13 cellular contexts compared by ENCODE assay signal in the genomic region with DNA sequence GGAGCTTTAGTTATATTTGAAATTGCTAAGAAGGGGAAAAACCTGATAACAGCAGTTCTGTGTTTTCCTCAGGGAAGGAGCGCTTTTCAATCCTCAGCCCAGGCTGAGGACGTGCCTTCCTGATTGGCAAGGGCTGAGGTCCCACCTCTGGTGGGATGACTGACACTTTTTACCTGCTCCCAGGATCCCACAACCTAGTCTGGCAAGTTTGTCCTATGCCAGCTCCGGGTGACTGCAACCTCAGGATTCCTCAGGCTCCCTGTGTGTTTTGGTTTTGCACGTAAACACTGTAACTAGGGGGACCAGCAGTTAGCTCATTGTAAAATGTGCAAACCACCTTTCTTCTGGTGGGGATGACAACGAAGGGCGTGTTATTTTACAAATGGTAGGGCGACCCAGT. TPM values are rescaled to one million over a fixed set of nuclear protein-coding genes. Genes with fewer than 3 reads are reported as not detected.
DNase-seq lines count a peak whose midpoint lies in the region; ATAC-seq, FAIRE-seq and TF ChIP-seq lines count a peak whose summit lies in the region.
"Had no signal": no experiment of that assay in that cellular context is flagged by ENCODE, and none has a peak within 500 bp of the region (broad histone marks: within the 10 kb centered on the region; RNA-seq: fewer than 3 reads in every experiment).

No MANE protein-coding gene starts in this region.

- TF ChIP-seq CTCF in AG10803 (conservative IDR thresholded peaks at IDR 0.05; ENCODE audit: low read length) (no peak), astrocyte of the spinal cord (IDR thresholded peaks at IDR 0.05; ENCODE audit: low read depth, low read length) (no peak)

- CTCF ChIA-PET in HEK293T (lab: Yijun Ruan, JAX): no interaction called here

- in situ Hi-C loops in astrocyte of the spinal cord (cut with HindIII; ENCODE audit: low sequenced_read_pairs): no loop called here

- POLR2A ChIA-PET in HEK293T (lab: Yijun Ruan, JAX): no interaction called here

- ATAC-seq in GM21576 (IDR thresholded peaks at IDR 0.05; ENCODE audit: unreplicated experiment) (no peak), HG03097 (IDR thresholded peaks at IDR 0.05; ENCODE audit: low FRiP score, unreplicated experiment) (no peak)

- H3K4me3 ChIP-seq in AG10803 (ENCODE audit: low read length): no peak overlapping the region
- H3K4me3 ChIP-seq in astrocyte of the spinal cord (ENCODE audit: low read depth, low read length): no peak overlapping the region
- H3K4me3 ChIP-seq: BLaER1 treated with 17β-estradiol and CSF1 and Interleukin-3, amounts not matched to agents 10 nM and 100 nM; cardiac muscle cell; esophagus squamous epithelium had no signal

- no peak for TF ChIP-seq POLR2A in GM12892 (IDR thresholded peaks at IDR 0.05; ENCODE audit: low read depth, low read length)

- DNase-seq in AG10803 (ENCODE audit: low read depth): peak; percentile 70
- no peak for DNase-seq in HEK293T (ENCODE audit: extremely low spot score)
- peak; percentile 59 for DNase-seq in astrocyte of the spinal cord (ENCODE audit: low read depth, low spot score)
- DNase-seq in left kidney (ENCODE audit: low read depth, low spot score): peak; percentile 90
- DNase-seq in inferior parietal cortex (ENCODE audit: extremely low spot score): no peak
- DNase-seq in GM12892 (ENCODE audit: insufficient read length): no peak
- DNase-seq: activated CD4-positive, alpha-beta T cell treated with anti-CD3 and anti-CD28 coated beads, Interleukin-2, amount 10 ng/mL, durations not matched to agents 24 days and 14 days; esophagus squamous epithelium; NCI-H446 had no signal

- no peak for FAIRE-seq in GM12892 (lab: Jason Lieb, UNC)

TF ChIP-seq in HEK293T, 16 proteins besides CTCF, POLR2A, EP300 and RAD21:
- TF ChIP-seq, protein P1, sequence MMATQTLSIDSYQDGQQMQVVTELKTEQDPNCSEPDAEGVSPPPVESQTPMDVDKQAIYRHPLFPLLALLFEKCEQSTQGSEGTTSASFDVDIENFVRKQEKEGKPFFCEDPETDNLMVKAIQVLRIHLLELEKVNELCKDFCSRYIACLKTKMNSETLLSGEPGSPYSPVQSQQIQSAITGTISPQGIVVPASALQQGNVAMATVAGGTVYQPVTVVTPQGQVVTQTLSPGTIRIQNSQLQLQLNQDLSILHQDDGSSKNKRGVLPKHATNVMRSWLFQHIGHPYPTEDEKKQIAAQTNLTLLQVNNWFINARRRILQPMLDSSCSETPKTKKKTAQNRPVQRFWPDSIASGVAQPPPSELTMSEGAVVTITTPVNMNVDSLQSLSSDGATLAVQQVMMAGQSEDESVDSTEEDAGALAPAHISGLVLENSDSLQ (IDR thresholded peaks at IDR 0.05): peak; percentile 35
- no peak for TF ChIP-seq SP1 (IDR thresholded peaks at IDR 0.05)

RNA-seq across cellular contexts. Expression of gene MARCHF10, which starts 7.5 kb away (rescaled TPM):
- not detected for polyA plus RNA-seq in GM12892 (2012; ENCODE audit: missing spikeins)

Comparison
In these comparisons a context has a peak if more than half of its experiments do, and no peak if none do; other contexts are left out.
1. DNase-seq: peak in AG10803 (single experiment), astrocyte of the spinal cord (single experiment) and left kidney (single experiment); none in HEK293T (single experiment), inferior parietal cortex (single experiment) and GM12892 (single experiment).